In the genomic region with DNA sequence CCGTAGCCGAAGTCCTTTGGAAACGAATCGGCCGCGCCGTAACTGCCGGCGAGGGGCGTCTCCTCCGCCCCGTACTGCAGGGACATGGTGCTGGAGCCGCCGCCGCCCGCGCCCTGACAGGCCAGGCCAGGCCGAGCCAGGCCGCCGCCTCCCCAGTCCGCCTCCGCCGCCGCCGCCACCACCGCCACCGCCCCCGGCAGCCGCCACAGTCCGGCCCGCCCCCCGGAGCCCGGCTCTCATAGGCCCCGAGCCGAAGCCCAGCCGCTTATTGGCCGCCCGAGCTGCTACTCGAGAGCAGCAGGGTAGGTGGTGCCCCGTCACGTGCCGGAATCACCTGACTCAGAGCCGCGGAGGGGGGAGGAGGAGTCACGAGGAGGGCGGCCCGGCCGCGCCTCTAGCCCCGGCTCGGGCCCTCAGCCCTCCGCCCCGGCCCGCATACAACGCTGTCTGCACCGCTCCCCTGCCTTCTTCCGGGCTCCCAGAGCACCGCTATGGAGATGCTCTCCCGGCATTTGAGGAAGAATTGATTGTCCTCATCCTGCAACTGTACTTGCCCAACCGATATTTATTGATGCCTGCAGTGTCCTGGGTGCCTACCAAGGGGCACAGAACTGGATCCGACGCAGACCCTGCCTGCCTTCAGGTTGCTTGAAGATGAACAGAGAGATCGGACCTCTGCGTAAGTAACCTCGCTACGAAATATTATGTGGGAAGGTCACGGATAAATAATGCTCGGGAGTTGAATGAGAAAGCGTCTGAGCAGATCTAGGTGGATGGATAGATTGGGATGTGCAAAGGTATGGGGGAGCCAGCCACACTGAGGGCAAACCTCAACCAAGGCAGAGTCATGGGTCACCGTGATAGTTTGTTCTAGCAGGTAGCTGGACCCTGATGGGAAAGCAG, we compare ENCODE assay signal across 1 cellular context.
TF ChIP-seq lines count a peak whose summit lies in the region.

A gene with protein sequence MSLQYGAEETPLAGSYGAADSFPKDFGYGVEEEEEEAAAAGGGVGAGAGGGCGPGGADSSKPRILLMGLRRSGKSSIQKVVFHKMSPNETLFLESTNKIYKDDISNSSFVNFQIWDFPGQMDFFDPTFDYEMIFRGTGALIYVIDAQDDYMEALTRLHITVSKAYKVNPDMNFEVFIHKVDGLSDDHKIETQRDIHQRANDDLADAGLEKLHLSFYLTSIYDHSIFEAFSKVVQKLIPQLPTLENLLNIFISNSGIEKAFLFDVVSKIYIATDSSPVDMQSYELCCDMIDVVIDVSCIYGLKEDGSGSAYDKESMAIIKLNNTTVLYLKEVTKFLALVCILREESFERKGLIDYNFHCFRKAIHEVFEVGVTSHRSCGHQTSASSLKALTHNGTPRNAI (minus strand): TSS at position 212 of the 903 bp plus-strand sequence. CDS start 126 bp downstream, at position 86.

TF ChIP-seq in HepG2, 621 proteins besides CTCF, POLR2A, EP300 and RAD21 (continued from another document and continues in another):
- TF ChIP-seq, protein P1, sequence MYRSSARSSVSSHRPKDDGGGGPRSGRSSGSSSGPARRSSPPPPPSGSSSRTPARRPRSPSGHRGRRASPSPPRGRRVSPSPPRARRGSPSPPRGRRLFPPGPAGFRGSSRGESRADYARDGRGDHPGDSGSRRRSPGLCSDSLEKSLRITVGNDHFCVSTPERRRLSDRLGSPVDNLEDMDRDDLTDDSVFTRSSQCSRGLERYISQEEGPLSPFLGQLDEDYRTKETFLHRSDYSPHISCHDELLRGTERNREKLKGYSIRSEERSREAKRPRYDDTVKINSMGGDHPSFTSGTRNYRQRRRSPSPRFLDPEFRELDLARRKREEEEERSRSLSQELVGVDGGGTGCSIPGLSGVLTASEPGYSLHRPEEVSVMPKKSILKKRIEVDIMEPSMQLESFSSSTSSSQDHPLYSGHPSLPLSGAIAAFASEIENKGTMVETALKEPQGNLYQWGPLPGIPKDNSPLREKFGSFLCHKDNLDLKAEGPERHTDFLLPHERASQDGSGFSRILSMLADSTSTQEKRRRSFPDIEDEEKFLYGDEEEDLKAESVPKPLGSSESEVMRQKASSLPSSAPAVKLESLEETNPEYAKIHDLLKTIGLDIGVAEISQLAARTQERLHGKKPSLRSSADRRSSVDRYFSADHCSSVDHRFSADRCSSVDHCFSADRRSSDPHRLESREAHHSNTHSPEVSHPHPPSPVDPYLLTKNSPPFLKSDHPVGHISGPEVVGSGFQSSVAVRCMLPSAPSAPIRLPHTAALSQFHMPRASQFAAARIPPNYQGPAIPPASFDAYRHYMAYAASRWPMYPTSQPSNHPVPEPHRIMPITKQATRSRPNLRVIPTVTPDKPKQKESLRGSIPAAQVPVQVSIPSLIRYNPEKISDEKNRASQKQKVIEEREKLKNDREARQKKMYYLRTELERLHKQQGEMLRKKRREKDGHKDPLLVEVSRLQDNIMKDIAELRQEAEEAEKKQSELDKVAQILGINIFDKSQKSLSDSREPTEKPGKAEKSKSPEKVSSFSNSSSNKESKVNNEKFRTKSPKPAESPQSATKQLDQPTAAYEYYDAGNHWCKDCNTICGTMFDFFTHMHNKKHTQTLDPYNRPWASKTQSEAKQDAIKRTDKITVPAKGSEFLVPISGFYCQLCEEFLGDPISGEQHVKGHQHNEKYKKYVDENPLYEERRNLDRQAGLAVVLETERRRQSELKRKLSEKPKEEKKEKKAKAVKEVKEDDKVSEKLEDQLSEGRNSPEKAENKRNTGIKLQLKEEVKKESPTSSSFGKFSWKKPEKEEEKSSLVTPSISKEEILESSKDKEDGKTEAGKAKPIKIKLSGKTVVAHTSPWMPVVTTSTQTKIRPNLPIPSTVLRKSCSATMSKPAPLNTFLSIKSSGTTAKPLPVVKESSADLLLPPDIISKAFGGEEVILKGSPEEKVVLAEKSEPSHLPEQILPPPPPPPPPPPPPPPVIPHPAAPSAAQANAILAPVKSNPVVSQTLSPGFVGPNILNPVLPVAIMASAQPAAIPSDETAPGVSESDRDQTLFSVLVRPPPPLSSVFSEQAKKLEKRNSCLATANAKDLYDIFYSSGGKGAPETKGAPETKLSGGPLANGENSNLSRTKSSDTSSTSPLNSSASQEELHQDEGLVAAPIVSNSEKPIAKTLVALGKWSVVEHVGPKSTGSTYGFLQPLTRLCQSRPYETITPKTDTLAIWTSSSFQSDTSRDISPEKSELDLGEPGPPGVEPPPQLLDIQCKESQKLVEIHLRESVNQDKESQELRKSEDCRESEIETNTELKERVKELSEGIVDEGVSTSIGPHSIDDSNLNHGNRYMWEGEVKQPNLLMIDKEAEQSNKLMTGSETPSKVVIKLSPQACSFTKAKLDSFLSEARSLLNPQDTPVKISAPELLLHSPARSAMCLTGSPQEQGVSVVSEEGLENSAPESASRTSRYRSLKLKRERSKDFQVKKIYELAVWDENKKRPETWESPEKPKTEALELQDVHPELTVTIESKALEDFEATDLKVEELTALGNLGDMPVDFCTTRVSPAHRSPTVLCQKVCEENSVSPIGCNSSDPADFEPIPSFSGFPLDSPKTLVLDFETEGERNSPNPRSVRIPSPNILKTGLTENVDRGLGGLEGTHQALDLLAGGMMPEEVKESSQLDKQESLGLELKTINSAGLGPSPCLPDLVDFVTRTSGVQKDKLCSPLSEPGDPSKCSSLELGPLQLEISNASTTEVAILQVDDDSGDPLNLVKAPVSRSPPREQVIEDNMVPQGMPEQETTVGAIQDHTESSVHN (CRISPR knock-in tag; IDR thresholded peaks at IDR 0.05), result no peak
- TF ChIP-seq SNAPC2 (CRISPR knock-in tag; IDR thresholded peaks at IDR 0.05) (peak; percentile 42; the same call in 1 of the 2 replicates), ISX (CRISPR knock-in tag; conservative IDR thresholded peaks at IDR 0.05) (no peak), TARDBP (CRISPR knock-in tag; IDR thresholded peaks at IDR 0.05) (peak; percentile 72), ZNF773 (CRISPR knock-in tag; IDR thresholded peaks at IDR 0.05; ENCODE audit: borderline replicate concordance) (no peak), HDAC6 (IDR thresholded peaks at IDR 0.05; ENCODE audit: low read depth, low read length) (no peak), ZNF12 (CRISPR knock-in tag; IDR thresholded peaks at IDR 0.05) (no peak), KDM6A (CRISPR knock-in tag; IDR thresholded peaks at IDR 0.05; ENCODE audit: low read depth) (no peak), ZNF781 (CRISPR knock-in tag; IDR thresholded peaks at IDR 0.05; ENCODE audit: borderline replicate concordance, not compliant biosample characterization) (peak; percentile 43), U2AF2 (IDR thresholded peaks at IDR 0.05; ENCODE audit: low read depth, low read length) (no peak), SMC3 (IDR thresholded peaks at IDR 0.05; ENCODE audit: low read length) (no peak), ZNF235 (CRISPR knock-in tag; IDR thresholded peaks at IDR 0.05; ENCODE audit: borderline replicate concordance) (no peak), ZNF841 (CRISPR knock-in tag; IDR thresholded peaks at IDR 0.05; ENCODE audit: borderline replicate concordance) (no peak), JUN (CRISPR knock-in tag; IDR thresholded peaks at IDR 0.05) (no peak), HOXA3 (CRISPR knock-in tag; IDR thresholded peaks at IDR 0.05) (peak; percentile 67), NFE2L2 (IDR thresholded peaks at IDR 0.05; ENCODE audit: low read length) (no peak), MXD4 (CRISPR knock-in tag; IDR thresholded peaks at IDR 0.05) (0 out of 2 replicates have a peak, but pooled peaks have one; percentile 37), RCOR2 (CRISPR knock-in tag; IDR thresholded peaks at IDR 0.05) (no peak), TAF15 (IDR thresholded peaks at IDR 0.05; ENCODE audit: low read depth, low read length, poor library complexity, severe bottlenecking) (no peak), ZC3H13 (CRISPR knock-in tag; IDR thresholded peaks at IDR 0.05) (no peak), HIVEP1 (CRISPR knock-in tag; IDR thresholded peaks at IDR 0.05) (peak; percentile 76; the same call in 1 of the 2 replicates), FOXC1 (CRISPR knock-in tag; IDR thresholded peaks at IDR 0.05; ENCODE audit: borderline replicate concordance) (peak; percentile 68; the same call in 1 of the 2 replicates), AGO2 (optimal IDR thresholded peaks at IDR 0.05; ENCODE audit: low read depth, low read length) (no peak), KDM5A (IDR thresholded peaks at IDR 0.05; ENCODE audit: borderline replicate concordance, low read length) (no peak; the same call in 1 of the 2 replicates), ZBTB38 (CRISPR knock-in tag; IDR thresholded peaks at IDR 0.05) (no peak)
- TF ChIP-seq, protein P2, sequence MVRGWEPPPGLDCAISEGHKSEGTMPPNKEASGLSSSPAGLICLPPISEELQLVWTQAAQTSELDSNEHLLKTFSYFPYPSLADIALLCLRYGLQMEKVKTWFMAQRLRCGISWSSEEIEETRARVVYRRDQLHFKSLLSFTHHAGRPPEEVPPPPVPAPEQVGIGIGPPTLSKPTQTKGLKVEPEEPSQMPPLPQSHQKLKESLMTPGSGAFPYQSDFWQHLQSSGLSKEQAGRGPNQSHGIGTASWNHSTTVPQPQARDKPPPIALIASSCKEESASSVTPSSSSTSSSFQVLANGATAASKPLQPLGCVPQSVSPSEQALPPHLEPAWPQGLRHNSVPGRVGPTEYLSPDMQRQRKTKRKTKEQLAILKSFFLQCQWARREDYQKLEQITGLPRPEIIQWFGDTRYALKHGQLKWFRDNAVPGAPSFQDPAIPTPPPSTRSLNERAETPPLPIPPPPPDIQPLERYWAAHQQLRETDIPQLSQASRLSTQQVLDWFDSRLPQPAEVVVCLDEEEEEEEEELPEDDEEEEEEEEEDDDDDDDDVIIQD (CRISPR knock-in tag; IDR thresholded peaks at IDR 0.05; ENCODE audit: low read depth), result 0 out of 2 replicates have a peak, but pooled peaks have one; percentile 10
- TF ChIP-seq, protein P3, sequence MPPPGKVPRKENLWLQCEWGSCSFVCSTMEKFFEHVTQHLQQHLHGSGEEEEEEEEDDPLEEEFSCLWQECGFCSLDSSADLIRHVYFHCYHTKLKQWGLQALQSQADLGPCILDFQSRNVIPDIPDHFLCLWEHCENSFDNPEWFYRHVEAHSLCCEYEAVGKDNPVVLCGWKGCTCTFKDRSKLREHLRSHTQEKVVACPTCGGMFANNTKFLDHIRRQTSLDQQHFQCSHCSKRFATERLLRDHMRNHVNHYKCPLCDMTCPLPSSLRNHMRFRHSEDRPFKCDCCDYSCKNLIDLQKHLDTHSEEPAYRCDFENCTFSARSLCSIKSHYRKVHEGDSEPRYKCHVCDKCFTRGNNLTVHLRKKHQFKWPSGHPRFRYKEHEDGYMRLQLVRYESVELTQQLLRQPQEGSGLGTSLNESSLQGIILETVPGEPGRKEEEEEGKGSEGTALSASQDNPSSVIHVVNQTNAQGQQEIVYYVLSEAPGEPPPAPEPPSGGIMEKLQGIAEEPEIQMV (CRISPR knock-in tag; IDR thresholded peaks at IDR 0.05; ENCODE audit: low read depth), result no peak
- TF ChIP-seq, protein P4, sequence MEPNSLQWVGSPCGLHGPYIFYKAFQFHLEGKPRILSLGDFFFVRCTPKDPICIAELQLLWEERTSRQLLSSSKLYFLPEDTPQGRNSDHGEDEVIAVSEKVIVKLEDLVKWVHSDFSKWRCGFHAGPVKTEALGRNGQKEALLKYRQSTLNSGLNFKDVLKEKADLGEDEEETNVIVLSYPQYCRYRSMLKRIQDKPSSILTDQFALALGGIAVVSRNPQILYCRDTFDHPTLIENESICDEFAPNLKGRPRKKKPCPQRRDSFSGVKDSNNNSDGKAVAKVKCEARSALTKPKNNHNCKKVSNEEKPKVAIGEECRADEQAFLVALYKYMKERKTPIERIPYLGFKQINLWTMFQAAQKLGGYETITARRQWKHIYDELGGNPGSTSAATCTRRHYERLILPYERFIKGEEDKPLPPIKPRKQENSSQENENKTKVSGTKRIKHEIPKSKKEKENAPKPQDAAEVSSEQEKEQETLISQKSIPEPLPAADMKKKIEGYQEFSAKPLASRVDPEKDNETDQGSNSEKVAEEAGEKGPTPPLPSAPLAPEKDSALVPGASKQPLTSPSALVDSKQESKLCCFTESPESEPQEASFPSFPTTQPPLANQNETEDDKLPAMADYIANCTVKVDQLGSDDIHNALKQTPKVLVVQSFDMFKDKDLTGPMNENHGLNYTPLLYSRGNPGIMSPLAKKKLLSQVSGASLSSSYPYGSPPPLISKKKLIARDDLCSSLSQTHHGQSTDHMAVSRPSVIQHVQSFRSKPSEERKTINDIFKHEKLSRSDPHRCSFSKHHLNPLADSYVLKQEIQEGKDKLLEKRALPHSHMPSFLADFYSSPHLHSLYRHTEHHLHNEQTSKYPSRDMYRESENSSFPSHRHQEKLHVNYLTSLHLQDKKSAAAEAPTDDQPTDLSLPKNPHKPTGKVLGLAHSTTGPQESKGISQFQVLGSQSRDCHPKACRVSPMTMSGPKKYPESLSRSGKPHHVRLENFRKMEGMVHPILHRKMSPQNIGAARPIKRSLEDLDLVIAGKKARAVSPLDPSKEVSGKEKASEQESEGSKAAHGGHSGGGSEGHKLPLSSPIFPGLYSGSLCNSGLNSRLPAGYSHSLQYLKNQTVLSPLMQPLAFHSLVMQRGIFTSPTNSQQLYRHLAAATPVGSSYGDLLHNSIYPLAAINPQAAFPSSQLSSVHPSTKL (CRISPR knock-in tag; IDR thresholded peaks at IDR 0.05), result peak; percentile 49; the same call in 1 of the 2 replicates
- TF ChIP-seq, protein P5, sequence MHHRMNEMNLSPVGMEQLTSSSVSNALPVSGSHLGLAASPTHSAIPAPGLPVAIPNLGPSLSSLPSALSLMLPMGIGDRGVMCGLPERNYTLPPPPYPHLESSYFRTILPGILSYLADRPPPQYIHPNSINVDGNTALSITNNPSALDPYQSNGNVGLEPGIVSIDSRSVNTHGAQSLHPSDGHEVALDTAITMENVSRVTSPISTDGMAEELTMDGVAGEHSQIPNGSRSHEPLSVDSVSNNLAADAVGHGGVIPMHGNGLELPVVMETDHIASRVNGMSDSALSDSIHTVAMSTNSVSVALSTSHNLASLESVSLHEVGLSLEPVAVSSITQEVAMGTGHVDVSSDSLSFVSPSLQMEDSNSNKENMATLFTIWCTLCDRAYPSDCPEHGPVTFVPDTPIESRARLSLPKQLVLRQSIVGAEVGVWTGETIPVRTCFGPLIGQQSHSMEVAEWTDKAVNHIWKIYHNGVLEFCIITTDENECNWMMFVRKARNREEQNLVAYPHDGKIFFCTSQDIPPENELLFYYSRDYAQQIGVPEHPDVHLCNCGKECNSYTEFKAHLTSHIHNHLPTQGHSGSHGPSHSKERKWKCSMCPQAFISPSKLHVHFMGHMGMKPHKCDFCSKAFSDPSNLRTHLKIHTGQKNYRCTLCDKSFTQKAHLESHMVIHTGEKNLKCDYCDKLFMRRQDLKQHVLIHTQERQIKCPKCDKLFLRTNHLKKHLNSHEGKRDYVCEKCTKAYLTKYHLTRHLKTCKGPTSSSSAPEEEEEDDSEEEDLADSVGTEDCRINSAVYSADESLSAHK (CRISPR knock-in tag; IDR thresholded peaks at IDR 0.05; ENCODE audit: borderline replicate concordance), result no peak
- TF ChIP-seq, protein P6, sequence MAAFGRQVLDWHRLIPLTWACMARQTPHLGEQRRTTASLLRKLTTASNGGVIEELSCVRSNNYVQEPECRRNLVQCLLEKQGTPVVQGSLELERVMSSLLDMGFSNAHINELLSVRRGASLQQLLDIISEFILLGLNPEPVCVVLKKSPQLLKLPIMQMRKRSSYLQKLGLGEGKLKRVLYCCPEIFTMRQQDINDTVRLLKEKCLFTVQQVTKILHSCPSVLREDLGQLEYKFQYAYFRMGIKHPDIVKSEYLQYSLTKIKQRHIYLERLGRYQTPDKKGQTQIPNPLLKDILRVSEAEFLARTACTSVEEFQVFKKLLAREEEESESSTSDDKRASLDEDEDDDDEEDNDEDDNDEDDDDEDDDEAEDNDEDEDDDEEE (CRISPR knock-in tag; IDR thresholded peaks at IDR 0.05), result peak; percentile 90; the same call in 1 of the 2 replicates
